29 cellular contexts compared by ENCODE assay signal in genomic region chr20:56542489-56543020, GRCh38. TPM values are rescaled to one million over a fixed set of nuclear protein-coding genes. Genes with fewer than 3 reads are reported as not detected.
"Had no signal": no experiment of that assay in that cellular context is flagged by ENCODE, and none has a peak within 500 bp of the region (broad histone marks: within the 10 kb centered on the region; RNA-seq: fewer than 3 reads in every experiment).

No MANE protein-coding gene starts in this region.

- H3K4me1 Mint-ChIP-seq: endodermal cell; nephron progenitor cell; stimulated activated naive B cell treated with anti-CD40 and anti-IgM and Interleukin-4, amounts not matched to agents 10 μg/mL and 1 μg/mL and 100 μg/mL, for 72 hours; stimulated activated naive CD8-positive, alpha-beta T cell treated with anti-CD3 and anti-CD28 coated beads, Interleukin-15, amount 100 ng/mL, for 72 hours had no signal

- H3K4me3 ChIP-seq: colonic mucosa, lower lobe of right lung, ovary, psoas muscle, skin epidermis, suprapubic skin, transverse colon, vagina had no signal

- H3K36me3 Mint-ChIP-seq: stimulated activated naive B cell treated with anti-CD40 and anti-IgM and Interleukin-4, amounts not matched to agents 10 μg/mL and 1 μg/mL and 100 μg/mL, for 72 hours had no signal

- H3K9me3 Mint-ChIP-seq: dendritic cell treated with granulocyte-macrophage colony-stimulating factor and Interleukin-4, amounts not matched to agents 40 ng/mL and 50 ng/mL, for 4 days; naive thymus-derived CD8-positive, alpha-beta T cell; stimulated activated naive B cell treated with anti-CD40 and anti-IgM and Interleukin-4, amounts not matched to agents 10 μg/mL and 1 μg/mL and 100 μg/mL, for 72 hours; stimulated activated naive CD8-positive, alpha-beta T cell treated with anti-CD3 and anti-CD28 coated beads, Interleukin-15, amount 100 ng/mL, for 72 hours had no signal

- H3K27me3 ChIP-seq: colonic mucosa, ovary, suprapubic skin, transverse colon, vagina had no signal

- H3K4me1 ChIP-seq: colonic mucosa, lower lobe of right lung, psoas muscle, suprapubic skin, transverse colon, vagina had no signal

- H3K36me3 ChIP-seq: colonic mucosa, lower lobe of right lung, ovary, suprapubic skin, transverse colon, vagina had no signal

- H3K9me3 ChIP-seq: colonic mucosa, lower lobe of right lung, ovary, psoas muscle, suprapubic skin, transverse colon, vagina had no signal

- H3K27ac Mint-ChIP-seq: dendritic cell treated with granulocyte-macrophage colony-stimulating factor and Interleukin-4, amounts not matched to agents 40 ng/mL and 50 ng/mL, for 4 days; endodermal cell; naive thymus-derived CD8-positive, alpha-beta T cell; nephron progenitor cell; stimulated activated naive B cell treated with anti-CD40 and anti-IgM and Interleukin-4, amounts not matched to agents 10 μg/mL and 1 μg/mL and 100 μg/mL, for 72 hours; stimulated activated naive CD8-positive, alpha-beta T cell treated with anti-CD3 and anti-CD28 coated beads, Interleukin-15, amount 100 ng/mL, for 72 hours had no signal

- H3K27me3 Mint-ChIP-seq: dendritic cell treated with granulocyte-macrophage colony-stimulating factor and Interleukin-4, amounts not matched to agents 40 ng/mL and 50 ng/mL, for 4 days; stimulated activated naive B cell treated with anti-CD40 and anti-IgM and Interleukin-4, amounts not matched to agents 10 μg/mL and 1 μg/mL and 100 μg/mL, for 72 hours; stimulated activated naive CD8-positive, alpha-beta T cell treated with anti-CD3 and anti-CD28 coated beads, Interleukin-15, amount 100 ng/mL, for 72 hours had no signal

- DNase-seq: colonic mucosa; effector CD8-positive, alpha-beta T cell; endodermal cell; head of caudate nucleus; left ventricle myocardium superior; lower lobe of right lung; naive thymus-derived CD8-positive, alpha-beta T cell; nephron progenitor cell; nucleus accumbens; ovary; psoas muscle; right cardiac atrium; stimulated activated CD4-positive, alpha-beta T cell treated with anti-CD3 and anti-CD28 coated beads, Interleukin-15, amount 100 ng/mL, for 24 hours; stimulated activated CD4-positive, alpha-beta T cell treated with anti-CD3 and anti-CD28 coated beads, Interleukin-2, amount 100 ng/mL, for 48 hours; stimulated activated naive B cell treated with anti-CD40 and anti-IgM and Interleukin-4, amounts not matched to agents 10 μg/mL and 1 μg/mL and 100 μg/mL, for 72 hours; stimulated activated naive CD8-positive, alpha-beta T cell treated with anti-CD3 and anti-CD28 coated beads, Interleukin-15, amount 100 ng/mL, for 72 hours; transverse colon had no signal

- H3K27ac ChIP-seq: colonic mucosa, epithelial cell of prostate, lower lobe of right lung, ovary, psoas muscle, skin epidermis, suprapubic skin, transverse colon, vagina had no signal

- H3K4me3 Mint-ChIP-seq: dendritic cell treated with granulocyte-macrophage colony-stimulating factor and Interleukin-4, amounts not matched to agents 40 ng/mL and 50 ng/mL, for 4 days; endodermal cell; naive thymus-derived CD8-positive, alpha-beta T cell; nephron progenitor cell; stimulated activated naive B cell treated with anti-CD40 and anti-IgM and Interleukin-4, amounts not matched to agents 10 μg/mL and 1 μg/mL and 100 μg/mL, for 72 hours; stimulated activated naive CD8-positive, alpha-beta T cell treated with anti-CD3 and anti-CD28 coated beads, Interleukin-15, amount 100 ng/mL, for 72 hours had no signal

- FAIRE-seq: frontal cortex, keratinocyte had no signal

- ATAC-seq: esophagus mucosa; left ventricle myocardium superior; lower lobe of right lung; naive thymus-derived CD8-positive, alpha-beta T cell; psoas muscle; right cardiac atrium; stimulated activated naive B cell treated with anti-CD40 and anti-IgM and Interleukin-4, amounts not matched to agents 10 μg/mL and 1 μg/mL and 100 μg/mL, for 72 hours; stimulated activated naive CD8-positive, alpha-beta T cell treated with anti-CD3 and anti-CD28 coated beads, Interleukin-15, amount 100 ng/mL, for 72 hours had no signal

RNA-seq across cellular contexts. Expression of gene FAM209B, which starts 9.5 kb away (rescaled TPM):
- total RNA-seq: fibroblast of villous mesenchyme, frontal cortex, left ventricle myocardium superior, myocyte, renal cortical epithelial cell, ureter, vagina had no signal

RNA-seq across cellular contexts. Expression of gene FAM209A, which starts 18.0 kb away (rescaled TPM):
- total RNA-seq: endodermal cell, esophagus mucosa, fibroblast of villous mesenchyme, frontal cortex, left ventricle myocardium superior, myocyte, renal cortical epithelial cell, right cardiac atrium, transverse colon, ureter, vagina had no signal
- polyA plus RNA-seq: right cardiac atrium had no signal
